Comparison of ENCODE assay signal across 8 cellular contexts in genomic region chr12:53065975-53066593, GRCh38. TPM values are rescaled to one million over a fixed set of nuclear protein-coding genes. Genes with fewer than 3 reads are reported as not detected.
A peak's percentile ranks its signal among the peaks of the same experiment; 100 is the strongest.
DNase-seq lines count a peak whose midpoint lies in the region; ATAC-seq, FAIRE-seq and TF ChIP-seq lines count a peak whose summit lies in the region.

No MANE protein-coding gene starts in this region.

- intact Hi-C loops in head of caudate nucleus (cut with DNase I), result loop anchor here (5.0 kb wide), 1 partner anchor 36 kb away; the partner anchor contains the start of gene SOAT2
- intact Hi-C loops in posterior cingulate gyrus (cut with DNase I), result loop anchor here (1.0 to 5.0 kb wide), 3 partner anchors 33 to 131 kb away; partner anchors contain the start of genes CSAD and ZNF740

- no peak for FAIRE-seq in urothelium cell line (lab: Jason Lieb, UNC)

- peak; percentile 86 for TF ChIP-seq CTCF in LNCAP (IDR thresholded peaks at IDR 0.05)

- in situ Hi-C loops in SK-MEL-5 (cut with HindIII; ENCODE audit: low pct_unique_long_range_greater_than_20kb, low sequenced_read_pairs), result no loop called here

- H3K9me3 Mint-ChIP-seq in activated naive CD4-positive, alpha-beta T cell treated with anti-CD3 and anti-CD28 coated beads, Interleukin-2, amount 50 U/mL, for 72 hours, result no peaks in the 10 kb centered on the region

- DNase-seq in D341Med (ENCODE audit: low spot score), result peak; percentile 91
- peak; percentile 75 for DNase-seq in SK-MEL-5 (ENCODE audit: low read depth, low spot score)
- DNase-seq in activated naive CD4-positive, alpha-beta T cell treated with anti-CD3 and anti-CD28 coated beads, Interleukin-2, amount 50 U/mL, for 72 hours (ENCODE audit: low spot score in 2 of 2), result peak; percentile 49 to 75
- peak in 41 of 42 donors; percentile 60 to 94 (median 83) for DNase-seq in head of caudate nucleus
- peak in 9 of 10 donors; percentile 65 to 96 (median 81) for DNase-seq in posterior cingulate gyrus
- peak; percentile 86 for DNase-seq in urothelium cell line (ENCODE audit: low spot score)

- ATAC-seq in activated naive CD4-positive, alpha-beta T cell treated with anti-CD3 and anti-CD28 coated beads, Interleukin-2, amount 50 U/mL, for 72 hours, result peak; percentile 74 to 83
- no peak for ATAC-seq in GM21723 (IDR thresholded peaks at IDR 0.05; ENCODE audit: unreplicated experiment)

- H3K27ac Mint-ChIP-seq in activated naive CD4-positive, alpha-beta T cell treated with anti-CD3 and anti-CD28 coated beads, Interleukin-2, amount 50 U/mL, for 72 hours, result peak overlapping the region in 1 of 2 donors; percentile 38

- H3K36me3 Mint-ChIP-seq in activated naive CD4-positive, alpha-beta T cell treated with anti-CD3 and anti-CD28 coated beads, Interleukin-2, amount 50 U/mL, for 72 hours, result no peaks in the 10 kb centered on the region

RNA-seq across cellular contexts. Expression of gene SPRYD3, which starts 13.1 kb away (rescaled TPM):
- total RNA-seq in SK-MEL-5 (2014; rRNA removed; shearing (Covaris generic)), result 31.8 and 32.4 TPM in 2 replicates
- polyA plus RNA-seq in SK-MEL-5 (2015; cell fraction: cytosol; rRNA removed), result 20.7 and 21.0 TPM in 2 replicates
- 8.5 and 12.0 TPM in 2 replicates for polyA plus RNA-seq in SK-MEL-5 (2015; cell fraction: nucleus; rRNA removed)
- 10 to 100 TPM; 19.2 to 22.2 TPM for total RNA-seq in activated naive CD4-positive, alpha-beta T cell treated with anti-CD3 and anti-CD28 coated beads, Interleukin-2, amount 50 U/mL, for 72 hours

RNA-seq across cellular contexts. Expression of gene TNS2, which starts 16.2 kb away (rescaled TPM):
- total RNA-seq in SK-MEL-5 (2014; rRNA removed; shearing (Covaris generic)), result 13.9 and 15.9 TPM in 2 replicates
- polyA plus RNA-seq in SK-MEL-5 (2015; cell fraction: cytosol; rRNA removed), result 22.8 and 24.2 TPM in 2 replicates
- polyA plus RNA-seq in SK-MEL-5 (2015; cell fraction: nucleus; rRNA removed), result 101 and 107 TPM in 2 replicates
- total RNA-seq in activated naive CD4-positive, alpha-beta T cell treated with anti-CD3 and anti-CD28 coated beads, Interleukin-2, amount 50 U/mL, for 72 hours, result 1 to 10 TPM; 1.2 to 2.1 TPM

RNA-seq across cellular contexts. Expression of gene IGFBP6, which starts 31.4 kb away (rescaled TPM):
- 1.7 and 1.9 TPM in 2 replicates for total RNA-seq in SK-MEL-5 (2014; rRNA removed; shearing (Covaris generic))
- polyA plus RNA-seq in SK-MEL-5 (2015; cell fraction: cytosol; rRNA removed), result 2.0 and 4.6 TPM in 2 replicates
- polyA plus RNA-seq in SK-MEL-5 (2015; cell fraction: nucleus; rRNA removed), result 3.1 TPM in 1 of 2 replicates, not detected in the other
- 1 to 10 TPM; 1.5 to 3.6 TPM for total RNA-seq in activated naive CD4-positive, alpha-beta T cell treated with anti-CD3 and anti-CD28 coated beads, Interleukin-2, amount 50 U/mL, for 72 hours

RNA-seq across cellular contexts. Expression of gene SOAT2, which starts 37.2 kb away (rescaled TPM):
- not detected in 2 replicates for total RNA-seq in SK-MEL-5 (2014; rRNA removed; shearing (Covaris generic))
- not detected in 2 replicates for polyA plus RNA-seq in SK-MEL-5 (2015; cell fraction: cytosol; rRNA removed)
- not detected in 2 replicates for polyA plus RNA-seq in SK-MEL-5 (2015; cell fraction: nucleus; rRNA removed)
- under 1 TPM; 0.35 to 0.59 TPM for total RNA-seq in activated naive CD4-positive, alpha-beta T cell treated with anti-CD3 and anti-CD28 coated beads, Interleukin-2, amount 50 U/mL, for 72 hours

RNA-seq across cellular contexts. Expression of gene EIF4B, which starts 59.8 kb away (rescaled TPM):
- total RNA-seq in SK-MEL-5 (2014; rRNA removed; shearing (Covaris generic)), result 995 and 1,087 TPM in 2 replicates
- polyA plus RNA-seq in SK-MEL-5 (2015; cell fraction: cytosol; rRNA removed), result 424 and 486 TPM in 2 replicates
- polyA plus RNA-seq in SK-MEL-5 (2015; cell fraction: nucleus; rRNA removed), result 135 and 229 TPM in 2 replicates
- 1,000 to 10,000 TPM in 1 of 2 donors, 100 to 1,000 TPM in 1; 637 to 1,013 TPM for total RNA-seq in activated naive CD4-positive, alpha-beta T cell treated with anti-CD3 and anti-CD28 coated beads, Interleukin-2, amount 50 U/mL, for 72 hours
